In the genomic region with DNA sequence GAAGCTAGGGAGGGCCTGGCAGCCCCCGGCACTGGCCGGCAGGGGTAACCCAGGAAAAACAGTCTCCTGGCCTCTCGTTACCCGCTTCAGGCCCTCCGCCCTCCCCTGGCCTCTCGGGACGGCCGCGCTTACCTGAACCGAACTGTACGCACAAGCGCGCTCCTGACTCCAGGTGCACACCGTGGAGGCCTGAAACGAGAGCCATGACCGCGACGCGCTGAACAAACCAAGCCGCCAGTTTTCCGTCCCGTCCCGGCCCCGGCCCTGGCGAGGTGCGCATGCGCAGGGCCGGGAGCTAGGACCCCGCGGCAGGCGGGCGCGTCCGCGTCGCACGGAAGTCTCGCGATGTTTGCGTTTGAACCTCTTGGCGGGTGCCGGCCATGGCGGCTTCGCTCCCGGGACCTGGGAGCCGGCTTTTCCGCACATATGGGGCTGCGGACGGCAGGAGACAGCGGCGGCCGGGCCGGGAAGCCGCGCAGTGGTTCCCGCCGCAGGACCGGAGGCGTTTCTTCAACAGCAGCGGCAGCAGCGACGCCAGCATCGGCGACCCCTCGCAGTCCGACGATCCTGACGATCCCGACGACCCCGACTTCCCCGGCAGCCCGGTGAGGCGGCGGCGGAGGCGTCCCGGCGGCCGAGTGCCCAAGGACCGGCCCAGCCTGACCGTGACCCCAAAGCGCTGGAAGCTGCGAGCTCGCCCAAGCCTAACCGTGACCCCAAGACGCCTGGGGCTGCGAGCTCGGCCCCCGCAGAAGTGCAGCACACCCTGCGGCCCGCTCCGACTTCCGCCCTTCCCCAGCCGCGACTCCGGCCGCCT, we compare ENCODE assay signal across 1 cellular context.
TF ChIP-seq lines count a peak whose summit lies in the region.

A gene (plus strand): TSS at position 348 of the 817 bp plus-strand sequence. CDS start 33 bp downstream, at position 381.

TF ChIP-seq in K562, 482 proteins besides CTCF, POLR2A, EP300 and RAD21 (continued from another document and continues in another):
- TF ChIP-seq, protein P1, sequence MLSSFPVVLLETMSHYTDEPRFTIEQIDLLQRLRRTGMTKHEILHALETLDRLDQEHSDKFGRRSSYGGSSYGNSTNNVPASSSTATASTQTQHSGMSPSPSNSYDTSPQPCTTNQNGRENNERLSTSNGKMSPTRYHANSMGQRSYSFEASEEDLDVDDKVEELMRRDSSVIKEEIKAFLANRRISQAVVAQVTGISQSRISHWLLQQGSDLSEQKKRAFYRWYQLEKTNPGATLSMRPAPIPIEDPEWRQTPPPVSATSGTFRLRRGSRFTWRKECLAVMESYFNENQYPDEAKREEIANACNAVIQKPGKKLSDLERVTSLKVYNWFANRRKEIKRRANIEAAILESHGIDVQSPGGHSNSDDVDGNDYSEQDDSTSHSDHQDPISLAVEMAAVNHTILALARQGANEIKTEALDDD (IDR thresholded peaks at IDR 0.05) = no peak
- TF ChIP-seq NEUROD1 (IDR thresholded peaks at IDR 0.05; ENCODE audit: borderline replicate concordance, low read depth, low read length, partially characterized antibody) (peak; percentile 97), POLR2AphosphoS2 (IDR thresholded peaks at IDR 0.05; ENCODE audit: low read length) (no peak), BRF1 (IDR thresholded peaks at IDR 0.05; ENCODE audit: borderline replicate concordance, extremely low read depth, insufficient read length) (no peak), HDAC6 (IDR thresholded peaks at IDR 0.05; ENCODE audit: low read depth, low read length) (no peak), POU5F1 (IDR thresholded peaks at IDR 0.05; ENCODE audit: borderline replicate concordance, low read depth, low read length, partially characterized antibody) (peak; percentile 45), JUNB (CRISPR knock-in tag; conservative IDR thresholded peaks at IDR 0.05) (no peak), ZNF23 (CRISPR knock-in tag; IDR thresholded peaks at IDR 0.05) (no peak), MYBL2 (IDR thresholded peaks at IDR 0.05; ENCODE audit: low read depth) (peak; percentile 92), MYBL2 (CRISPR knock-in tag; IDR thresholded peaks at IDR 0.05; ENCODE audit: borderline replicate concordance) (peak; percentile 94; the same call in 1 of the 2 replicates), ZNF324 (CRISPR knock-in tag; IDR thresholded peaks at IDR 0.05) (no peak), RFX1 (IDR thresholded peaks at IDR 0.05) (no peak), NFXL1 (CRISPR knock-in tag; IDR thresholded peaks at IDR 0.05) (no peak), TAF7 (tag; IDR thresholded peaks at IDR 0.05) (0 out of 2 replicates have a peak, but pooled peaks have one; percentile 31), HNRNPL (IDR thresholded peaks at IDR 0.05; ENCODE audit: low read depth, low read length) (no peak), GABPA (tag; conservative IDR thresholded peaks at IDR 0.05; ENCODE audit: low read depth) (peak; percentile 55; the same call in 1 of the 2 replicates), DPF2 (IDR thresholded peaks at IDR 0.05) (no peak), PHF20 (IDR thresholded peaks at IDR 0.05; ENCODE audit: partially characterized antibody) (peak; percentile 51), BHLHE40 (IDR thresholded peaks at IDR 0.05; ENCODE audit: low read length) (peak; percentile 55), ZNF354B (CRISPR knock-in tag; IDR thresholded peaks at IDR 0.05) (no peak), MBD2 (IDR thresholded peaks at IDR 0.05; ENCODE audit: borderline replicate concordance, low read depth) (0 out of 2 replicates have a peak, but pooled peaks have one; percentile 46), FOXJ3 (CRISPR knock-in tag; IDR thresholded peaks at IDR 0.05) (no peak), MAZ (CRISPR knock-in tag; conservative IDR thresholded peaks at IDR 0.05 in 1 of 2, IDR thresholded peaks at IDR 0.05 in 1 of 2) (peak in 1 of 2 experiments; percentile 78; a peak in 3 of 4 replicates), SIX5 (IDR thresholded peaks at IDR 0.05; ENCODE audit: borderline replicate concordance in 1 of 2, insufficient read depth in 1 of 2, low read depth in 1 of 2, low read length in 2 of 2) (no peak), HNRNPK (IDR thresholded peaks at IDR 0.05; ENCODE audit: low read depth, low read length, poor library complexity, severe bottlenecking) (no peak), SMAD3 (CRISPR knock-in tag; conservative IDR thresholded peaks at IDR 0.05) (no peak)
- TF ChIP-seq, protein P2, sequence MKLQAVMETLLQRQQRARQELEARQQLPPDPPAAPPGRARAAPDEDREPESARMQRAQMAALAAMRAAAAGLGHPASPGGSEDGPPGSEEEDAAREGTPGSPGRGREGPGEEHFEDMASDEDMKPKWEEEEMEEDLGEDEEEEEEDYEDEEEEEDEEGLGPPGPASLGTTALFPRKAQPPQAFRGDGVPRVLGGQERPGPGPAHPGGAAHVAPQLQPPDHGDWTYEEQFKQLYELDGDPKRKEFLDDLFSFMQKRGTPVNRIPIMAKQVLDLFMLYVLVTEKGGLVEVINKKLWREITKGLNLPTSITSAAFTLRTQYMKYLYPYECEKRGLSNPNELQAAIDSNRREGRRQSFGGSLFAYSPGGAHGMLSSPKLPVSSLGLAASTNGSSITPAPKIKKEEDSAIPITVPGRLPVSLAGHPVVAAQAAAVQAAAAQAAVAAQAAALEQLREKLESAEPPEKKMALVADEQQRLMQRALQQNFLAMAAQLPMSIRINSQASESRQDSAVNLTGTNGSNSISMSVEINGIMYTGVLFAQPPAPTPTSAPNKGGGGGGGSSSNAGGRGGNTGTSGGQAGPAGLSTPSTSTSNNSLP (IDR thresholded peaks at IDR 0.05; ENCODE audit: borderline replicate concordance, low read depth, low read length) = no peak
- TF ChIP-seq, protein P3, sequence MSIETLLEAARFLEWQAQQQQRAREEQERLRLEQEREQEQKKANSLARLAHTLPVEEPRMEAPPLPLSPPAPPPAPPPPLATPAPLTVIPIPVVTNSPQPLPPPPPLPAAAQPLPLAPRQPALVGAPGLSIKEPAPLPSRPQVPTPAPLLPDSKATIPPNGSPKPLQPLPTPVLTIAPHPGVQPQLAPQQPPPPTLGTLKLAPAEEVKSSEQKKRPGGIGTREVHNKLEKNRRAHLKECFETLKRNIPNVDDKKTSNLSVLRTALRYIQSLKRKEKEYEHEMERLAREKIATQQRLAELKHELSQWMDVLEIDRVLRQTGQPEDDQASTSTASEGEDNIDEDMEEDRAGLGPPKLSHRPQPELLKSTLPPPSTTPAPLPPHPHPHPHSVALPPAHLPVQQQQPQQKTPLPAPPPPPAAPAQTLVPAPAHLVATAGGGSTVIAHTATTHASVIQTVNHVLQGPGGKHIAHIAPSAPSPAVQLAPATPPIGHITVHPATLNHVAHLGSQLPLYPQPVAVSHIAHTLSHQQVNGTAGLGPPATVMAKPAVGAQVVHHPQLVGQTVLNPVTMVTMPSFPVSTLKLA (conservative IDR thresholded peaks at IDR 0.05) = peak; percentile 60 to 77; a peak in 3 of 4 replicates
- TF ChIP-seq, protein P4, sequence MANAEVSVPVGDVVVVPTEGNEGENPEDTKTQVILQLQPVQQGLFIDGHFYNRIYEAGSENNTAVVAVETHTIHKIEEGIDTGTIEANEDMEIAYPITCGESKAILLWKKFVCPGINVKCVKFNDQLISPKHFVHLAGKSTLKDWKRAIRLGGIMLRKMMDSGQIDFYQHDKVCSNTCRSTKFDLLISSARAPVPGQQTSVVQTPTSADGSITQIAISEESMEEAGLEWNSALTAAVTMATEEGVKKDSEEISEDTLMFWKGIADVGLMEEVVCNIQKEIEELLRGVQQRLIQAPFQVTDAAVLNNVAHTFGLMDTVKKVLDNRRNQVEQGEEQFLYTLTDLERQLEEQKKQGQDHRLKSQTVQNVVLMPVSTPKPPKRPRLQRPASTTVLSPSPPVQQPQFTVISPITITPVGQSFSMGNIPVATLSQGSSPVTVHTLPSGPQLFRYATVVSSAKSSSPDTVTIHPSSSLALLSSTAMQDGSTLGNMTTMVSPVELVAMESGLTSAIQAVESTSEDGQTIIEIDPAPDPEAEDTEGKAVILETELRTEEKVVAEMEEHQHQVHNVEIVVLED (CRISPR knock-in tag; IDR thresholded peaks at IDR 0.05) = peak; percentile 74
- TF ChIP-seq, protein P5, sequence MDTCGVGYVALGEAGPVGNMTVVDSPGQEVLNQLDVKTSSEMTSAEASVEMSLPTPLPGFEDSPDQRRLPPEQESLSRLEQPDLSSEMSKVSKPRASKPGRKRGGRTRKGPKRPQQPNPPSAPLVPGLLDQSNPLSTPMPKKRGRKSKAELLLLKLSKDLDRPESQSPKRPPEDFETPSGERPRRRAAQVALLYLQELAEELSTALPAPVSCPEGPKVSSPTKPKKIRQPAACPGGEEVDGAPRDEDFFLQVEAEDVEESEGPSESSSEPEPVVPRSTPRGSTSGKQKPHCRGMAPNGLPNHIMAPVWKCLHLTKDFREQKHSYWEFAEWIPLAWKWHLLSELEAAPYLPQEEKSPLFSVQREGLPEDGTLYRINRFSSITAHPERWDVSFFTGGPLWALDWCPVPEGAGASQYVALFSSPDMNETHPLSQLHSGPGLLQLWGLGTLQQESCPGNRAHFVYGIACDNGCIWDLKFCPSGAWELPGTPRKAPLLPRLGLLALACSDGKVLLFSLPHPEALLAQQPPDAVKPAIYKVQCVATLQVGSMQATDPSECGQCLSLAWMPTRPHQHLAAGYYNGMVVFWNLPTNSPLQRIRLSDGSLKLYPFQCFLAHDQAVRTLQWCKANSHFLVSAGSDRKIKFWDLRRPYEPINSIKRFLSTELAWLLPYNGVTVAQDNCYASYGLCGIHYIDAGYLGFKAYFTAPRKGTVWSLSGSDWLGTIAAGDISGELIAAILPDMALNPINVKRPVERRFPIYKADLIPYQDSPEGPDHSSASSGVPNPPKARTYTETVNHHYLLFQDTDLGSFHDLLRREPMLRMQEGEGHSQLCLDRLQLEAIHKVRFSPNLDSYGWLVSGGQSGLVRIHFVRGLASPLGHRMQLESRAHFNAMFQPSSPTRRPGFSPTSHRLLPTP (IDR thresholded peaks at IDR 0.05; ENCODE audit: borderline replicate concordance, extremely low read depth, insufficient read length) = no peak
- TF ChIP-seq, protein P6, sequence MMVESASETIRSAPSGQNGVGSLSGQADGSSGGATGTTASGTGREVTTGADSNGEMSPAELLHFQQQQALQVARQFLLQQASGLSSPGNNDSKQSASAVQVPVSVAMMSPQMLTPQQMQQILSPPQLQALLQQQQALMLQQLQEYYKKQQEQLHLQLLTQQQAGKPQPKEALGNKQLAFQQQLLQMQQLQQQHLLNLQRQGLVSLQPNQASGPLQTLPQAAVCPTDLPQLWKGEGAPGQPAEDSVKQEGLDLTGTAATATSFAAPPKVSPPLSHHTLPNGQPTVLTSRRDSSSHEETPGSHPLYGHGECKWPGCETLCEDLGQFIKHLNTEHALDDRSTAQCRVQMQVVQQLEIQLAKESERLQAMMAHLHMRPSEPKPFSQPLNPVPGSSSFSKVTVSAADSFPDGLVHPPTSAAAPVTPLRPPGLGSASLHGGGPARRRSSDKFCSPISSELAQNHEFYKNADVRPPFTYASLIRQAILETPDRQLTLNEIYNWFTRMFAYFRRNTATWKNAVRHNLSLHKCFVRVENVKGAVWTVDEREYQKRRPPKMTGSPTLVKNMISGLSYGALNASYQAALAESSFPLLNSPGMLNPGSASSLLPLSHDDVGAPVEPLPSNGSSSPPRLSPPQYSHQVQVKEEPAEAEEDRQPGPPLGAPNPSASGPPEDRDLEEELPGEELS (CRISPR knock-in tag; IDR thresholded peaks at IDR 0.05; ENCODE audit: borderline replicate concordance) = 0 out of 2 replicates have a peak, but pooled peaks have one; percentile 34
- TF ChIP-seq, protein P7, sequence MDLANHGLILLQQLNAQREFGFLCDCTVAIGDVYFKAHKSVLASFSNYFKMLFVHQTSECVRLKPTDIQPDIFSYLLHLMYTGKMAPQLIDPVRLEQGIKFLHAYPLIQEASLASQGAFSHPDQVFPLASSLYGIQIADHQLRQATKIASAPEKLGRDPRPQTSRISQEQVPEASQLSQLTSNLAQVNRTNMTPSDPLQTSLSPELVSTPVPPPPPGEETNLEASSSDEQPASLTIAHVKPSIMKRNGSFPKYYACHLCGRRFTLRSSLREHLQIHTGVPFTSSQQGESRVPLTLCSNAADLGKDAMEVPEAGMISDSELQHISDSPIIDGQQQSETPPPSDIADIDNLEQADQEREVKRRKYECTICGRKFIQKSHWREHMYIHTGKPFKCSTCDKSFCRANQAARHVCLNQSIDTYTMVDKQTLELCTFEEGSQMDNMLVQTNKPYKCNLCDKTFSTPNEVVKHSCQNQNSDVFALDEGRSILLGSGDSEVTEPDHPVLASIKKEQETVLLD (IDR thresholded peaks at IDR 0.05) = peak; percentile 96
- TF ChIP-seq, protein P8, sequence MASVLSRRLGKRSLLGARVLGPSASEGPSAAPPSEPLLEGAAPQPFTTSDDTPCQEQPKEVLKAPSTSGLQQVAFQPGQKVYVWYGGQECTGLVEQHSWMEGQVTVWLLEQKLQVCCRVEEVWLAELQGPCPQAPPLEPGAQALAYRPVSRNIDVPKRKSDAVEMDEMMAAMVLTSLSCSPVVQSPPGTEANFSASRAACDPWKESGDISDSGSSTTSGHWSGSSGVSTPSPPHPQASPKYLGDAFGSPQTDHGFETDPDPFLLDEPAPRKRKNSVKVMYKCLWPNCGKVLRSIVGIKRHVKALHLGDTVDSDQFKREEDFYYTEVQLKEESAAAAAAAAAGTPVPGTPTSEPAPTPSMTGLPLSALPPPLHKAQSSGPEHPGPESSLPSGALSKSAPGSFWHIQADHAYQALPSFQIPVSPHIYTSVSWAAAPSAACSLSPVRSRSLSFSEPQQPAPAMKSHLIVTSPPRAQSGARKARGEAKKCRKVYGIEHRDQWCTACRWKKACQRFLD (CRISPR knock-in tag; IDR thresholded peaks at IDR 0.05) = peak; percentile 84; the same call in 1 of the 2 replicates
- TF ChIP-seq, protein P9, sequence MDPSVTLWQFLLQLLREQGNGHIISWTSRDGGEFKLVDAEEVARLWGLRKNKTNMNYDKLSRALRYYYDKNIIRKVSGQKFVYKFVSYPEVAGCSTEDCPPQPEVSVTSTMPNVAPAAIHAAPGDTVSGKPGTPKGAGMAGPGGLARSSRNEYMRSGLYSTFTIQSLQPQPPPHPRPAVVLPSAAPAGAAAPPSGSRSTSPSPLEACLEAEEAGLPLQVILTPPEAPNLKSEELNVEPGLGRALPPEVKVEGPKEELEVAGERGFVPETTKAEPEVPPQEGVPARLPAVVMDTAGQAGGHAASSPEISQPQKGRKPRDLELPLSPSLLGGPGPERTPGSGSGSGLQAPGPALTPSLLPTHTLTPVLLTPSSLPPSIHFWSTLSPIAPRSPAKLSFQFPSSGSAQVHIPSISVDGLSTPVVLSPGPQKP (CRISPR knock-in tag; IDR thresholded peaks at IDR 0.05) = no peak
- TF ChIP-seq, protein P10, sequence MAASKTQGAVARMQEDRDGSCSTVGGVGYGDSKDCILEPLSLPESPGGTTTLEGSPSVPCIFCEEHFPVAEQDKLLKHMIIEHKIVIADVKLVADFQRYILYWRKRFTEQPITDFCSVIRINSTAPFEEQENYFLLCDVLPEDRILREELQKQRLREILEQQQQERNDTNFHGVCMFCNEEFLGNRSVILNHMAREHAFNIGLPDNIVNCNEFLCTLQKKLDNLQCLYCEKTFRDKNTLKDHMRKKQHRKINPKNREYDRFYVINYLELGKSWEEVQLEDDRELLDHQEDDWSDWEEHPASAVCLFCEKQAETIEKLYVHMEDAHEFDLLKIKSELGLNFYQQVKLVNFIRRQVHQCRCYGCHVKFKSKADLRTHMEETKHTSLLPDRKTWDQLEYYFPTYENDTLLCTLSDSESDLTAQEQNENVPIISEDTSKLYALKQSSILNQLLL (CRISPR knock-in tag; IDR thresholded peaks at IDR 0.05; ENCODE audit: borderline replicate concordance) = no peak
- TF ChIP-seq, protein P11, sequence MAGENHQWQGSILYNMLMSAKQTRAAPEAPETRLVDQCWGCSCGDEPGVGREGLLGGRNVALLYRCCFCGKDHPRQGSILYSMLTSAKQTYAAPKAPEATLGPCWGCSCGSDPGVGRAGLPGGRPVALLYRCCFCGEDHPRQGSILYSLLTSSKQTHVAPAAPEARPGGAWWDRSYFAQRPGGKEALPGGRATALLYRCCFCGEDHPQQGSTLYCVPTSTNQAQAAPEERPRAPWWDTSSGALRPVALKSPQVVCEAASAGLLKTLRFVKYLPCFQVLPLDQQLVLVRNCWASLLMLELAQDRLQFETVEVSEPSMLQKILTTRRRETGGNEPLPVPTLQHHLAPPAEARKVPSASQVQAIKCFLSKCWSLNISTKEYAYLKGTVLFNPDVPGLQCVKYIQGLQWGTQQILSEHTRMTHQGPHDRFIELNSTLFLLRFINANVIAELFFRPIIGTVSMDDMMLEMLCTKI (IDR thresholded peaks at IDR 0.05; ENCODE audit: partially characterized antibody) = no peak
